Comparison of ENCODE assay signal across 9 cellular contexts in genomic region chr4:138053601-138054322, GRCh38.
A peak's percentile ranks its signal among the peaks of the same experiment; 100 is the strongest.
DNase-seq lines count a peak whose midpoint lies in the region; ATAC-seq and TF ChIP-seq lines count a peak whose summit lies in the region.
"Had no signal": no experiment of that assay in that cellular context is flagged by ENCODE, and none has a peak within 500 bp of the region (broad histone marks: within the 10 kb centered on the region; RNA-seq: fewer than 3 reads in every experiment).

No MANE protein-coding gene starts in this region.

- H3K36me3 ChIP-seq in tibial artery: no peaks in the 10 kb centered on the region

- peaks cover 47% of the 10 kb centered on the region for H3K4me1 ChIP-seq in foreskin keratinocyte
- peaks cover 0 to 23% (median 10%) of the 10 kb centered on the region in 4 donors for H3K4me1 ChIP-seq in tibial artery

- DNase-seq in NCI-H345 (lab: John Stamatoyannopoulos, UW): peak; percentile 27
- no peak for DNase-seq in NCI-H345 treated with DMSO at 0.1 percent for 48 hours (lab: John Stamatoyannopoulos, UW; ENCODE audit: unreplicated experiment)
- peak; percentile 40 for DNase-seq in T1000 (lab: John Stamatoyannopoulos, UW)
- DNase-seq in foreskin keratinocyte: peak; percentile 85 to 94
- no peak for DNase-seq in tibial artery
- DNase-seq in SW480 (ENCODE audit: low spot score): no peak
- no peak for DNase-seq in mesenteric fat pad (ENCODE audit: low spot score)
- DNase-seq in substantia nigra (lab: John Stamatoyannopoulos, UW): no peak
- DNase-seq: NCI-H1436 treated with DMSO at 0.1 percent for 48 hours had no signal

- no peak for TF ChIP-seq CTCF in foreskin keratinocyte (conservative IDR thresholded peaks at IDR 0.05)
- no peak for TF ChIP-seq CTCF in tibial artery (IDR thresholded peaks at IDR 0.05)

- no peaks in the 10 kb centered on the region for H3K9me3 ChIP-seq in tibial artery

- H3K27me3 ChIP-seq in foreskin keratinocyte: no peaks in the 10 kb centered on the region
- H3K27me3 ChIP-seq in tibial artery: no peaks in the 10 kb centered on the region

- intact Hi-C loops in tibial artery (cut with DNase I; ENCODE audit: low total_unique reads): no loop called here

- ATAC-seq in foreskin keratinocyte: peak; percentile 95

- H3K27ac ChIP-seq in foreskin keratinocyte (no peak overlapping the region), tibial artery (peak overlapping the region; percentile 47 to 52), substantia nigra (ENCODE audit: low read depth, low read length, poor library complexity, severe bottlenecking) (no peak overlapping the region)

- H3K4me3 ChIP-seq in tibial artery: no peak overlapping the region

Comparison
In these comparisons a context has a peak if more than half of its experiments do, and no peak if none do; other contexts are left out.
1. DNase-seq: peak in NCI-H345 (single experiment), T1000 (single experiment) and foreskin keratinocyte (2 of 2); none in NCI-H345 treated with DMSO at 0.1 percent for 48 hours (single experiment), tibial artery (0 of 2), SW480 (single experiment), mesenteric fat pad (single experiment) and substantia nigra (0 of 49).
2. H3K27ac ChIP-seq: peak in tibial artery (2 of 2); none in foreskin keratinocyte (single experiment) and substantia nigra (single experiment).